Comparison of ENCODE assay signal across 27 cellular contexts in genomic region chr19:5973376-5973775, GRCh38.
"Had no signal": no experiment of that assay in that cellular context is flagged by ENCODE, and none has a peak within 500 bp of the region (broad histone marks: within the 10 kb centered on the region; RNA-seq: fewer than 3 reads in every experiment).

No MANE protein-coding gene starts in this region.

- H3K4me2 ChIP-seq: SK-N-SH had no signal

- H3K36me3 ChIP-seq: cardiac muscle cell, pancreas had no signal

- DNase-seq: activated CD4-positive, alpha-beta T cell treated with anti-CD3 and anti-CD28 coated beads for 1 hour; activated CD4-positive, alpha-beta T cell treated with anti-CD3 and anti-CD28 coated beads, Interleukin-2, amount 50 U/mL, for 4 hours; activated CD8-positive, alpha-beta memory T cell treated with anti-CD3 and anti-CD28 coated beads, Interleukin-2, amount 10 ng/mL, durations not matched to agents 7 days and 5 days; activated naive CD4-positive, alpha-beta T cell; activated T-cell treated with anti-CD3 and anti-CD28 coated beads for 4 hours; anterior cingulate cortex; body of pancreas; effector CD4-positive, alpha-beta T cell; naive thymus-derived CD4-positive, alpha-beta T cell; pancreas; psoas muscle; SK-N-SH; stimulated activated CD4-positive, alpha-beta T cell treated with anti-CD3 and anti-CD28 coated beads, Interleukin-12 subunit alpha, Interleukin-12 subunit beta, amount 100 ng/mL, for 4 hours; stimulated activated CD4-positive, alpha-beta T cell treated with anti-CD3 and anti-CD28 coated beads, Interleukin-4, amount 100 ng/mL, for 4 hours; substantia nigra; thyroid gland had no signal

- H3K27ac ChIP-seq: body of pancreas, cardiac muscle cell, heart left ventricle, neutrophil, pancreas, psoas muscle, right atrium auricular region, thyroid gland, VCaP had no signal

- ATAC-seq: activated CD8-positive, alpha-beta memory T cell treated with anti-CD3 and anti-CD28 coated beads, Interleukin-2, amount 10 ng/mL, durations not matched to agents 7 days and 5 days; body of pancreas; heart left ventricle; naive thymus-derived CD4-positive, alpha-beta T cell; pancreas; psoas muscle had no signal

- H3K27me3 Mint-ChIP-seq: activated CD8-positive, alpha-beta memory T cell treated with anti-CD3 and anti-CD28 coated beads, Interleukin-2, amount 10 ng/mL, durations not matched to agents 7 days and 5 days; dendritic cell treated with granulocyte-macrophage colony-stimulating factor and Interleukin-4, amounts not matched to agents 40 ng/mL and 50 ng/mL, for 4 days; stimulated activated naive CD8-positive, alpha-beta T cell treated with anti-CD3 and anti-CD28 coated beads, Interleukin-15, Interleukin-2, amounts not matched to agents 100 ng/mL and 50 ng/mL, for 24 hours had no signal

- H3K27ac Mint-ChIP-seq: dendritic cell treated with granulocyte-macrophage colony-stimulating factor and Interleukin-4, amounts not matched to agents 40 ng/mL and 50 ng/mL, for 4 days; T-helper 2 cell treated with Interferon-gamma antibody and Interleukin-4, amounts not matched to agents 5 μg/mL and 100 μg/mL, for 36 hours had no signal

- H3K9me3 ChIP-seq: body of pancreas, heart left ventricle, neutrophil, pancreas, psoas muscle, right atrium auricular region, SK-N-SH, thyroid gland had no signal

- FAIRE-seq: endometrium, keratinocyte, pancreas had no signal

- H3K4me3 ChIP-seq: body of pancreas, cardiac muscle cell, heart left ventricle, lung, pancreas, psoas muscle, right atrium auricular region, thyroid gland had no signal

- H3K4me3 Mint-ChIP-seq: activated CD8-positive, alpha-beta memory T cell treated with anti-CD3 and anti-CD28 coated beads, Interleukin-2, amount 10 ng/mL, durations not matched to agents 7 days and 5 days; dendritic cell treated with granulocyte-macrophage colony-stimulating factor and Interleukin-4, amounts not matched to agents 40 ng/mL and 50 ng/mL, for 4 days; T-helper 2 cell treated with Interferon-gamma antibody and Interleukin-4, amounts not matched to agents 5 μg/mL and 100 μg/mL, for 36 hours had no signal

- H3K9ac ChIP-seq: SK-N-SH had no signal

- H3K27me3 ChIP-seq: body of pancreas, cardiac muscle cell, heart left ventricle, neutrophil, pancreas, right atrium auricular region, thyroid gland had no signal

- H3K9me3 Mint-ChIP-seq: dendritic cell treated with granulocyte-macrophage colony-stimulating factor and Interleukin-4, amounts not matched to agents 40 ng/mL and 50 ng/mL, for 4 days; stimulated activated naive CD8-positive, alpha-beta T cell treated with anti-CD3 and anti-CD28 coated beads, Interleukin-15, Interleukin-2, amounts not matched to agents 100 ng/mL and 50 ng/mL, for 24 hours; T-helper 2 cell treated with Interferon-gamma antibody and Interleukin-4, amounts not matched to agents 5 μg/mL and 100 μg/mL, for 36 hours had no signal
